ENCODE assay signal across 11 cellular contexts in the genomic region with DNA sequence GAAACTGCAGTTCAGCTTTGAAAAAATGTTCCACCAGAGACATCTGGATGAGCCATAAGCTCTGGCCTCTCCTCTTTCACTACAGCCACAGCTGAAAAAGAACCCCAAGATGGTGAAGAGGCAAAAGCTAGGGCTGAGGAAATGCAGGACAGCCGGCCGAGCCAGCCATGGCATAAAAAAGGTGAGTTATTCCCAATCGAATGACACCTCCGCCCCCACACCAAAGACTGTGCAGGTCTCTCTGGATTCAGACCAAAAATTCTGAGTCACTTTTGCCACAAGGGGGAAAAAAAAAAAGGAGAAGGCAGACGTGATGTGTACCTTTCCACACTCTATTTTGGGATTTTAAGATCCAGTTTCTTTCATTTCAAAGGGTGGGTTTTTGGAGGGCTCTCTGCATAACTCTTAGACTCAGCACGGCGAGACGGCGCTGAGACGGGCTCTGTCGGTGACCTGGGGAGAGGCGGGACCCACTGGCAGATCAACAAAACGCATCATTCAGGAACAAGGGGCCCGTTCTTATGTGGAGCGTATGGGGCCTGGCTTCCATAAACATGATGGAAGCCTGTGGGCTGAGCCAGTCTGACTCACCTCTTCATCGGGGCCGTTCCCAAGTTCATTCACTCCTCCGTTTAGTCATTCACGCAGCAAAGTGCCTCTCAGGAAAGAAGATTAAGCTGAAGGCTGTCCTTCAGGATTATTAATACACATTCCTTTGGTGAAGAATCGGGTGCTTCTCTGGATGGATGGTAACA. TPM values are rescaled to one million over a fixed set of nuclear protein-coding genes. Genes with fewer than 3 reads are reported as not detected.
DNase-seq lines count a peak whose midpoint lies in the region; ATAC-seq, FAIRE-seq and TF ChIP-seq lines count a peak whose summit lies in the region.
"Had no signal": no experiment of that assay in that cellular context is flagged by ENCODE, and none has a peak within 500 bp of the region (broad histone marks: within the 10 kb centered on the region; RNA-seq: fewer than 3 reads in every experiment).

No MANE protein-coding gene starts in this region.

- peaks cover 89% of the 10 kb centered on the region for H3K4me1 Mint-ChIP-seq in stimulated activated naive CD8-positive, alpha-beta T cell treated with anti-CD3 and anti-CD28 coated beads, Interleukin-15, Interleukin-2, amounts not matched to agents 100 ng/mL and 50 ng/mL, for 24 hours (ENCODE audit: low read depth)

- intact Hi-C loops in adrenal gland (cut with DNase I) = no loop called here

- peaks cover 6 to 9% of the 10 kb centered on the region in 2 donors for H3K4me1 ChIP-seq in adrenal gland (replicated peaks in 1 of 2)

- H3K36me3 ChIP-seq in adrenal gland (replicated peaks in 1 of 2) = no peaks in the 10 kb centered on the region

- H3K36me3 Mint-ChIP-seq in stimulated activated naive CD8-positive, alpha-beta T cell treated with anti-CD3 and anti-CD28 coated beads, Interleukin-15, Interleukin-2, amounts not matched to agents 100 ng/mL and 50 ng/mL, for 24 hours (ENCODE audit: low read depth) = peaks cover 86% of the 10 kb centered on the region

- H3K9me3 ChIP-seq in adrenal gland (replicated peaks in 1 of 3) = no peaks in the 10 kb centered on the region

- no peak overlapping the region for H3K27ac ChIP-seq in adrenal gland
- H3K27ac ChIP-seq: C4-2B had no signal

- no peak for TF ChIP-seq CTCF in adrenal gland (IDR thresholded peaks at IDR 0.05)

- 67 to 71% (median 69%) methylated on average over 20 of the region's 20 CpGs for WGBS in adrenal gland, 4 donors

- H3K4me3 Mint-ChIP-seq in stimulated activated naive CD8-positive, alpha-beta T cell treated with anti-CD3 and anti-CD28 coated beads, Interleukin-15, Interleukin-2, amounts not matched to agents 100 ng/mL and 50 ng/mL, for 24 hours = peak overlapping the region; percentile 28
- H3K4me3 Mint-ChIP-seq: naive thymus-derived CD4-positive, alpha-beta T cell had no signal

- no peak overlapping the region for H3K4me3 ChIP-seq in adrenal gland

- H3K27me3 ChIP-seq in adrenal gland = no peaks in the 10 kb centered on the region

- H3K27me3 Mint-ChIP-seq in stimulated activated naive CD8-positive, alpha-beta T cell treated with anti-CD3 and anti-CD28 coated beads, Interleukin-15, Interleukin-2, amounts not matched to agents 100 ng/mL and 50 ng/mL, for 24 hours = no peaks in the 10 kb centered on the region
- H3K27me3 Mint-ChIP-seq: naive thymus-derived CD4-positive, alpha-beta T cell had no signal

- no peak for TF ChIP-seq POLR2A in adrenal gland (IDR thresholded peaks at IDR 0.05)
- no peak for TF ChIP-seq POLR2A in GM12891 (IDR thresholded peaks at IDR 0.05; ENCODE audit: low read depth, low read length)

- no peak for ATAC-seq in stimulated activated naive CD8-positive, alpha-beta T cell treated with anti-CD3 and anti-CD28 coated beads, Interleukin-15, Interleukin-2, amounts not matched to agents 100 U/mL and 50 U/mL, for 24 hours
- no peak for ATAC-seq in GM21737 (IDR thresholded peaks at IDR 0.05; ENCODE audit: unreplicated experiment)
- ATAC-seq: naive thymus-derived CD4-positive, alpha-beta T cell had no signal

- FAIRE-seq in GM12891 (lab: Jason Lieb, UNC) = no peak

- no peaks in the 10 kb centered on the region for H3K9me3 Mint-ChIP-seq in stimulated activated naive CD8-positive, alpha-beta T cell treated with anti-CD3 and anti-CD28 coated beads, Interleukin-15, Interleukin-2, amounts not matched to agents 100 ng/mL and 50 ng/mL, for 24 hours
- H3K9me3 Mint-ChIP-seq: naive thymus-derived CD4-positive, alpha-beta T cell had no signal

- DNase-seq in stimulated activated naive CD8-positive, alpha-beta T cell treated with anti-CD3 and anti-CD28 coated beads, Interleukin-15, Interleukin-2, amounts not matched to agents 100 U/mL and 50 U/mL, for 24 hours = no peak
- peak in 5 of 7 donors; percentile 33 to 50 (median 41) for DNase-seq in adrenal gland
- peak; percentile 93 for DNase-seq in islet precursor cell
- no peak for DNase-seq in midbrain (lab: John Stamatoyannopoulos, UW)
- DNase-seq in RPMI8226 = no peak
- no peak for DNase-seq in GM12891 (ENCODE audit: insufficient read length, low spot score)
- DNase-seq: naive thymus-derived CD4-positive, alpha-beta T cell; SHP77 treated with DMSO at 0.1 percent for 48 hours had no signal

- H3K27ac Mint-ChIP-seq in stimulated activated naive CD8-positive, alpha-beta T cell treated with anti-CD3 and anti-CD28 coated beads, Interleukin-15, Interleukin-2, amounts not matched to agents 100 ng/mL and 50 ng/mL, for 24 hours = peak overlapping the region; percentile 80

TF ChIP-seq in GM12891, 5 proteins besides CTCF, POLR2A, EP300 and RAD21:
- TF ChIP-seq TAF1 (IDR thresholded peaks at IDR 0.05; ENCODE audit: low read depth, low read length) = no peak
- no peak for TF ChIP-seq POU2F2 (IDR thresholded peaks at IDR 0.05; ENCODE audit: low read depth, low read length)
- TF ChIP-seq POLR2AphosphoS5 (IDR thresholded peaks at IDR 0.05; ENCODE audit: low read depth, low read length) = no peak
- no peak for TF ChIP-seq PAX5 (IDR thresholded peaks at IDR 0.05; ENCODE audit: insufficient read depth, low read length, severe bottlenecking)
- TF ChIP-seq SPI1 (IDR thresholded peaks at IDR 0.05; ENCODE audit: low read depth, low read length) = no peak

RNA-seq across cellular contexts. Expression of gene NFATC2, which starts 54.8 kb away (rescaled TPM):
- 1 to 10 TPM; 2.4 to 7.7 (median 5.2) TPM for total RNA-seq in adrenal gland
- 1 to 10 TPM; 1.9 to 2.3 (median 2.1) TPM for polyA plus RNA-seq in adrenal gland
- 0.39 TPM for polyA plus RNA-seq in GM12891 (2012; ENCODE audit: low read depth, missing spikeins)

Comparison
In these comparisons a context has a peak if more than half of its experiments do, and no peak if none do; other contexts are left out.
1. DNase-seq: peak in adrenal gland (5 of 7) and islet precursor cell (single experiment); none in stimulated activated naive CD8-positive, alpha-beta T cell treated with anti-CD3 and anti-CD28 coated beads, Interleukin-15, Interleukin-2, amounts not matched to agents 100 U/mL and 50 U/mL, for 24 hours (single experiment), midbrain (single experiment), RPMI8226 (single experiment) and GM12891 (single experiment).